19 cellular contexts compared by ENCODE assay signal in the genomic region with DNA sequence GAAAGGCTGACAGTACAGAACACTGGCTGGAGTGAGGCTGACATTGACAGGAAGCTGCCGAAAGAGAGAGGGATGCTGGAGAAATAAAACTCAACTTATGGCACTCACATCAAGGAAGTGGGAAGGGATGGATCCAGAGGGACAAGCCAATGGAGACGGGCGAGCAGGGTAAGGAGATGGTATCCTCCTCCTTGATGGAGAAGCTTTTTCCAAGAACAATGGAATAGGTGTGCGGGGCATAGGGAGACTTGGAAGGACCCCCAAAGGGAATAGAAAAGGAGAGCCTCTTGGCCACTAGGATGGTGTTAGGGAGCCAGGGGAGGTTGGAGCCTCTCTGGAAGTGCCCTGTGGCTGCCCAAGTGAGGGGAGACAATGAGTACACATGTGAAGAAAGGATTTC.
"Had no signal": no experiment of that assay in that cellular context is flagged by ENCODE, and none has a peak within 500 bp of the region (broad histone marks: within the 10 kb centered on the region; RNA-seq: fewer than 3 reads in every experiment).

No MANE protein-coding gene starts in this region.

- H3K4me1 ChIP-seq: pancreas, prostate gland, sigmoid colon, suprapubic skin, tibial artery, upper lobe of right lung had no signal

- DNase-seq: activated CD8-positive, alpha-beta memory T cell treated with anti-CD3 and anti-CD28 coated beads for 24 hours; activated effector memory CD4-positive, alpha-beta T cell treated with anti-CD3 and anti-CD28 coated beads, Interleukin-2, amount 50 U/mL, for 16 hours; glutamatergic neuron; kidney; midbrain; nucleus accumbens; retina; sigmoid colon; stimulated activated CD8-positive, alpha-beta memory T cell treated with anti-CD3 and anti-CD28 coated beads, Interleukin-4, amount 100 ng/mL, for 48 hours; tibial artery; upper lobe of right lung had no signal

- H3K4me2 ChIP-seq: hepatocyte had no signal

- H3K9me3 ChIP-seq: pancreas, prostate gland, sigmoid colon, suprapubic skin, tibial artery, upper lobe of right lung had no signal

- H2AFZ ChIP-seq: hepatocyte had no signal

- H3K27ac ChIP-seq: epithelial cell of prostate, hepatocyte, pancreas, prostate gland, sigmoid colon, suprapubic skin, tibial artery, upper lobe of right lung, VCaP had no signal

- H3K27me3 ChIP-seq: hepatocyte, pancreas, sigmoid colon, suprapubic skin, tibial artery, upper lobe of right lung had no signal

- FAIRE-seq: frontal cortex, kidney, pancreas, small intestine had no signal

- H3K4me3 ChIP-seq: hepatocyte, pancreas, prostate gland, sigmoid colon, suprapubic skin, tibial artery, upper lobe of right lung had no signal

- H3K79me2 ChIP-seq: hepatocyte had no signal

- H3K36me3 ChIP-seq: pancreas, prostate gland, suprapubic skin had no signal
